ENCODE assay signal across 19 cellular contexts in the genomic region with DNA sequence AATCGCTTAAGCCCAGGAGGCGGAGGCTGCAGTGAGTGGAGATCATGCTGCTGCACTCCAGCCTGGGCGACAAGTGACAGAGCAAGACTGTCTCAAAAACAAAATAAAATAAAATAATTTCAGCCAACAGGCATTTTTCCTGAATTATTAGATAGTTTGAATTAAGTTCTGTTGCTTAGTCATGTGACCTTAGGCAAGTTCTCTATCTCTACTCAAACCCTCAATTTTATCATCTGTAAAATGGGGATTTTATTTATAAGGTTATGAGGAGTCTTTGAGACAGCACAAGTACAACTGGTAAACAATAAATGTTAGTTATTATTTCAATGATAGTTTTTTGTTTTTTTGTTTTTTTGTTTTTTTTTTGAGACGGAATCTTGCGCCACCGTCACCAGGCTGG. TPM values are rescaled to one million over a fixed set of nuclear protein-coding genes. Genes with fewer than 3 reads are reported as not detected.
"Had no signal": no experiment of that assay in that cellular context is flagged by ENCODE, and none has a peak within 500 bp of the region (broad histone marks: within the 10 kb centered on the region; RNA-seq: fewer than 3 reads in every experiment).

No MANE protein-coding gene starts in this region.

- H3K27ac ChIP-seq: prostate gland, right atrium auricular region, tibial artery had no signal

- H3K4me1 ChIP-seq: prostate gland had no signal

- H3K4me3 Mint-ChIP-seq: activated CD4-positive, alpha-beta memory T cell treated with anti-CD3 and anti-CD28 coated beads for 36 hours; activated naive CD4-positive, alpha-beta T cell treated with anti-CD3 and anti-CD28 coated beads, Interleukin-2, amount 10 ng/mL, durations not matched to agents 7 days and 5 days; neural crest cell had no signal

- H3K27ac Mint-ChIP-seq: activated naive CD4-positive, alpha-beta T cell treated with anti-CD3 and anti-CD28 coated beads, Interleukin-2, amount 10 ng/mL, durations not matched to agents 7 days and 5 days had no signal

- DNase-seq: activated CD4-positive, alpha-beta memory T cell treated with anti-CD3 and anti-CD28 coated beads for 36 hours; activated CD4-positive, alpha-beta T cell treated with anti-CD3 and anti-CD28 coated beads for 48 hours; activated effector memory CD4-positive, alpha-beta T cell treated with Interleukin-2 at 50 U/mL for 16 hours; activated naive CD4-positive, alpha-beta T cell treated with anti-CD3 and anti-CD28 coated beads, Interleukin-2, amount 10 ng/mL, durations not matched to agents 7 days and 5 days; activated T-cell treated with anti-CD3 and anti-CD28 coated beads, Interleukin-2, amount 50 U/mL, for 72 hours; amygdala; cerebellar nuclear complex; cortex of kidney; foreskin fibroblast; hippocampal formation; left cardiac atrium; mesendoderm; stimulated activated CD4-positive, alpha-beta T cell treated with anti-CD3 and anti-CD28 coated beads, Interleukin-4, amount 100 ng/mL, for 24 hours; stimulated activated naive CD8-positive, alpha-beta T cell treated with anti-CD3 and anti-CD28 coated beads, Interleukin-15, Interleukin-2, amounts not matched to agents 100 U/mL and 50 U/mL, for 24 hours; tibial artery had no signal

- H3K4me1 Mint-ChIP-seq: neural crest cell had no signal

- H3K9me3 ChIP-seq: mucosa of descending colon, prostate gland, right atrium auricular region, tibial artery had no signal

- H3K4me3 ChIP-seq: mucosa of descending colon, prostate gland, right atrium auricular region, tibial artery had no signal

- ATAC-seq: activated T-cell treated with anti-CD3 and anti-CD28 coated beads, Interleukin-2, amount 50 U/mL, for 72 hours; stimulated activated naive CD8-positive, alpha-beta T cell treated with anti-CD3 and anti-CD28 coated beads, Interleukin-15, Interleukin-2, amounts not matched to agents 100 U/mL and 50 U/mL, for 24 hours had no signal

- H3K36me3 ChIP-seq: prostate gland, right atrium auricular region, tibial artery had no signal

- H3K27me3 Mint-ChIP-seq: activated CD4-positive, alpha-beta memory T cell treated with anti-CD3 and anti-CD28 coated beads for 36 hours; activated naive CD4-positive, alpha-beta T cell treated with anti-CD3 and anti-CD28 coated beads, Interleukin-2, amount 10 ng/mL, durations not matched to agents 7 days and 5 days had no signal

- H3K27me3 ChIP-seq: right atrium auricular region, tibial artery had no signal

RNA-seq across cellular contexts. Expression of a gene that starts 13.0 kb away (rescaled TPM):
- total RNA-seq: neural crest cell had no signal
